1 cellular context compared by ENCODE assay signal in genomic region chr19:42075364-42075615, GRCh38.
TF ChIP-seq lines count a peak whose summit lies in the region.

No MANE protein-coding gene starts in this region.

TF ChIP-seq in K562, 482 proteins besides CTCF, POLR2A, EP300 and RAD21 (continued from another document and continues in another):
- TF ChIP-seq ZBTB49 (CRISPR knock-in tag; IDR thresholded peaks at IDR 0.05; ENCODE audit: borderline replicate concordance) (0 out of 2 replicates have a peak, but pooled peaks have one; percentile 47), KHSRP (IDR thresholded peaks at IDR 0.05) (no peak), NONO (IDR thresholded peaks at IDR 0.05; ENCODE audit: low read depth in 2 of 2, low read length in 1 of 2) (no peak), ZBTB12 (CRISPR knock-in tag; IDR thresholded peaks at IDR 0.05) (no peak), MXI1 (IDR thresholded peaks at IDR 0.05; ENCODE audit: low read depth, low read length) (no peak), ZNF431 (CRISPR knock-in tag; IDR thresholded peaks at IDR 0.05) (no peak), ZNF277 (CRISPR knock-in tag; IDR thresholded peaks at IDR 0.05; ENCODE audit: borderline replicate concordance) (no peak), HLTF (IDR thresholded peaks at IDR 0.05) (peak; percentile 68; the same call in 1 of the 2 replicates), NEUROD1 (IDR thresholded peaks at IDR 0.05; ENCODE audit: borderline replicate concordance, low read depth, low read length, partially characterized antibody) (no peak), HIVEP1 (CRISPR knock-in tag; IDR thresholded peaks at IDR 0.05) (no peak), ZNF778 (CRISPR knock-in tag; IDR thresholded peaks at IDR 0.05) (no peak), ELF1 (tag; IDR thresholded peaks at IDR 0.05) (0 out of 2 replicates have a peak, but pooled peaks have one; percentile 50), ZNF444 (CRISPR knock-in tag; IDR thresholded peaks at IDR 0.05) (no peak), NR4A1 (CRISPR knock-in tag; IDR thresholded peaks at IDR 0.05) (no peak), NR4A1 (tag; IDR thresholded peaks at IDR 0.05) (no peak; the same call in 1 of the 2 replicates), SIX5 (IDR thresholded peaks at IDR 0.05; ENCODE audit: borderline replicate concordance in 1 of 2, insufficient read depth in 1 of 2, low read depth in 1 of 2, low read length in 2 of 2) (no peak), SMC3 (conservative IDR thresholded peaks at IDR 0.05; ENCODE audit: insufficient read depth, low read depth, low read length) (no peak), PTTG1 (tag; IDR thresholded peaks at IDR 0.05; ENCODE audit: low read depth) (no peak), RNF219 (CRISPR knock-in tag; IDR thresholded peaks at IDR 0.05) (no peak), ZNF263 (CRISPR knock-in tag; IDR thresholded peaks at IDR 0.05; ENCODE audit: borderline replicate concordance) (no peak), BACH1 (tag; IDR thresholded peaks at IDR 0.05) (no peak), RBM15 (IDR thresholded peaks at IDR 0.05; ENCODE audit: insufficient read depth, low read length) (no peak), ZBTB43 (CRISPR knock-in tag; IDR thresholded peaks at IDR 0.05) (peak; percentile 88), SIRT6 (IDR thresholded peaks at IDR 0.05; ENCODE audit: low read depth, low read length) (no peak), ZNF408 (CRISPR knock-in tag; IDR thresholded peaks at IDR 0.05; ENCODE audit: low read depth) (no peak), ZNF124 (CRISPR knock-in tag; IDR thresholded peaks at IDR 0.05) (no peak), RUNX1 (IDR thresholded peaks at IDR 0.05; ENCODE audit: low read depth) (no peak), IFI16 (CRISPR knock-in tag; IDR thresholded peaks at IDR 0.05) (no peak), PTRF (tag; IDR thresholded peaks at IDR 0.05) (no peak), ZNF584 (CRISPR knock-in tag; IDR thresholded peaks at IDR 0.05; ENCODE audit: low read depth) (no peak), CEBPG (CRISPR knock-in tag; IDR thresholded peaks at IDR 0.05) (no peak), CEBPG (tag; conservative IDR thresholded peaks at IDR 0.05 in 1 of 2, IDR thresholded peaks at IDR 0.05 in 1 of 2) (no peak), SAP30 (IDR thresholded peaks at IDR 0.05; ENCODE audit: borderline replicate concordance, insufficient read depth, low read depth, low read length, poor library complexity, severe bottlenecking) (no peak), RBFOX2 (IDR thresholded peaks at IDR 0.05; ENCODE audit: low read depth, low read length) (no peak), NCOR1 (IDR thresholded peaks at IDR 0.05) (0 out of 2 replicates have a peak, but pooled peaks have one; percentile 20), ATF1 (CRISPR knock-in tag; IDR thresholded peaks at IDR 0.05) (no peak), ATF1 (tag; IDR thresholded peaks at IDR 0.05) (no peak), NFIX (CRISPR knock-in tag; IDR thresholded peaks at IDR 0.05; ENCODE audit: low read depth) (no peak), RB1 (IDR thresholded peaks at IDR 0.05; ENCODE audit: low read depth) (no peak), GABPA (tag; conservative IDR thresholded peaks at IDR 0.05; ENCODE audit: low read depth) (peak; percentile 77), ZNF197 (CRISPR knock-in tag; IDR thresholded peaks at IDR 0.05; ENCODE audit: low read depth) (no peak), ZNF280B (CRISPR knock-in tag; IDR thresholded peaks at IDR 0.05) (no peak), ZKSCAN1 (IDR thresholded peaks at IDR 0.05; ENCODE audit: low read depth, low read length) (no peak), MLX (CRISPR knock-in tag; conservative IDR thresholded peaks at IDR 0.05) (no peak), UBTF (IDR thresholded peaks at IDR 0.05; ENCODE audit: borderline replicate concordance in 1 of 2, low read depth in 2 of 2, low read length in 2 of 2) (no peak), PATZ1 (CRISPR knock-in tag; IDR thresholded peaks at IDR 0.05; ENCODE audit: borderline replicate concordance) (no peak), TFAM (CRISPR knock-in tag; conservative IDR thresholded peaks at IDR 0.05) (no peak), E2F8 (IDR thresholded peaks at IDR 0.05; ENCODE audit: low read depth, partially characterized antibody) (peak; percentile 51), ILF3 (IDR thresholded peaks at IDR 0.05; ENCODE audit: borderline replicate concordance) (no peak), NR1H2 (CRISPR knock-in tag; IDR thresholded peaks at IDR 0.05) (no peak), EHMT2 (IDR thresholded peaks at IDR 0.05) (0 out of 2 replicates have a peak, but pooled peaks have one; percentile 54), ZNF644 (tag; IDR thresholded peaks at IDR 0.05; ENCODE audit: low read depth) (no peak)
